ENCODE assay signal across 8 cellular contexts in the genomic region with DNA sequence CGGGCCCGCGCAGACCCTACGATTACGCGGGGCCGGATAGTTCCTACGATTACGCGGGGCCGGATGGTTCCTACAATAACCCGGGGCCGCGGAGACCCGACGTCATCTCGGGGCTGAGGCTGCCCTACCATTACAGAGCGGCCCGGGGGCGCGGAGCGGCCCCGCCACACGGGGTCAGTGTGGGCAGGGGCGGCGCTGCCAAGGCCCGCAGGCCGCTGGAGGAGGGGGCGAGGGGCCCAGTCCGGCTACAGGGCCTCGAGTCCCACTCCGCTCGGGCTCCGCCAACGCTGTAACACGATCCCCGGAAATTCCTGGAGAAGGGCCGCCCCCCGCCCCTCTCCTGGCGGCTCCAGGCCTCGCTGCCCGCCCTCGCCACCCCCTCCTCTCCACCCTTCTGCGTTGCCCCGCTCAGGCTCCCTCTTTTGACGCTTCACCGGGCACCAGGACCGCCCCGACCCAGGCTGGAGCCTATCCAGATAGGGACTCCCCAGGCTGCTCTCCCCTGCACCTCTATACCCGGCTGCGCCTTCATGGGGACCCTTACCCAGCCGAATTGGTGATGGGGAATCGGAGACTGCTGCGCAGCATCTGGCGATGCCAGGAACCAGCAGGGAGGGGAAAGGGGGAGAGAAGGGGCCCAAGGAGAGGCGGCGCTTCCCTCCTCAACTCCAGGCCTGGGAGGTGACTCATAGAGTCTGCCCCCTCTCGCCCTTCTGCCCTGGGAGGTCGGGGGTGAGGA. TPM values are rescaled to one million over a fixed set of nuclear protein-coding genes. Genes with fewer than 3 reads are reported as not detected.
DNase-seq lines count a peak whose midpoint lies in the region; ATAC-seq, FAIRE-seq and TF ChIP-seq lines count a peak whose summit lies in the region.

A gene with protein sequence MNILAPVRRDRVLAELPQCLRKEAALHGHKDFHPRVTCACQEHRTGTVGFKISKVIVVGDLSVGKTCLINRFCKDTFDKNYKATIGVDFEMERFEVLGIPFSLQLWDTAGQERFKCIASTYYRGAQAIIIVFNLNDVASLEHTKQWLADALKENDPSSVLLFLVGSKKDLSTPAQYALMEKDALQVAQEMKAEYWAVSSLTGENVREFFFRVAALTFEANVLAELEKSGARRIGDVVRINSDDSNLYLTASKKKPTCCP (minus strand): TSS at position 291 of the 739 bp plus-strand sequence. CDS start 602 bp downstream, outside the sequence.

- no peak for FAIRE-seq in pancreas (lab: Jason Lieb, UNC)

- ATAC-seq in pancreas = peak in 2 of 4 donors; percentile 1
- ATAC-seq in GM18517 (IDR thresholded peaks at IDR 0.05; ENCODE audit: unreplicated experiment) = no peak

- H3K4me1 ChIP-seq in left ventricle myocardium inferior (peaks cover 66% of the 10 kb centered on the region), pancreas (peaks cover 11 to 22% (median 18%) of the 10 kb centered on the region in 3 donors), BE2C (no peaks in the 10 kb centered on the region)

- intact Hi-C loops in left ventricle myocardium inferior (cut with micrococcal nuclease) (no loop called here), pancreas (cut with DNase I) (no loop called here)

- H3K4me3 ChIP-seq in left ventricle myocardium inferior (peak within 1 kb of the TSS; percentile 82), pancreas (peak within 1 kb of the TSS in 3 of 4 donors; percentile 7 to 39 (median 19)), BE2C (ENCODE audit: low read depth, low read length) (no peak within 1 kb of the TSS)

- WGBS in pancreas, 2 donors = 27 to 40% methylated on average over 26 to 59 of the region's 59 CpGs

- peak within 1 kb of the TSS; percentile 86 for H3K27ac ChIP-seq in left ventricle myocardium inferior (replicated peaks)
- H3K27ac ChIP-seq in pancreas = peak within 1 kb of the TSS in 3 of 4 donors; percentile 49 to 80 (median 74)

- no peaks in the 10 kb centered on the region for H3K9me3 ChIP-seq in left ventricle myocardium inferior (replicated peaks)
- H3K9me3 ChIP-seq in pancreas = no peaks in the 10 kb centered on the region
- no peaks in the 10 kb centered on the region for H3K9me3 ChIP-seq in BE2C

- H3K36me3 ChIP-seq in left ventricle myocardium inferior (peaks cover 38% of the 10 kb centered on the region), pancreas (peaks cover 0 to 15% (median 7%) of the 10 kb centered on the region in 3 donors), BE2C (peaks cover 29% of the 10 kb centered on the region)

- H3K27me3 ChIP-seq in left ventricle myocardium inferior (ENCODE audit: low read depth) (peaks cover 19% of the 10 kb centered on the region), pancreas (no peaks in the 10 kb centered on the region), BE2C (no peaks in the 10 kb centered on the region)

- DNase-seq in SIG-M5 treated with dmso at 0.1 percent for 504 hours (lab: John Stamatoyannopoulos, UW; ENCODE audit: unreplicated experiment) = peak; percentile 23
- no peak for DNase-seq in SIG-M5 (lab: John Stamatoyannopoulos, UW)
- DNase-seq in NCI-H226 = peak; percentile 94
- peak in 34 of 56 donors; percentile 5 to 64 (median 38) for DNase-seq in amygdala (lab: John Stamatoyannopoulos, UW)
- DNase-seq in left ventricle myocardium inferior = peak; percentile 72
- DNase-seq in pancreas = peak in 4 of 6 donors; percentile 41 to 78 (median 55)
- DNase-seq in BE2C = no peak

- TF ChIP-seq CTCF in left ventricle myocardium inferior (IDR thresholded peaks at IDR 0.05; ENCODE audit: borderline replicate concordance) = peak; percentile 43
- no peak for TF ChIP-seq CTCF in pancreas (IDR thresholded peaks at IDR 0.05)
- TF ChIP-seq CTCF in BE2C (IDR thresholded peaks at IDR 0.05; ENCODE audit: low read depth, low read length) = no peak

RNA-seq across cellular contexts. Expression of the gene that starts here (rescaled TPM):
- total RNA-seq in left ventricle myocardium inferior (13.1 TPM), pancreas (10 to 100 TPM in 1 of 6 donors, 1 to 10 TPM in 4, under 1 TPM in 1; 0.94 to 10.6 (median 5.3) TPM)
- polyA plus RNA-seq in pancreas = 10 to 100 TPM; 11.7 to 17.7 TPM
- polyA plus RNA-seq in BE2C (2012; ENCODE audit: insufficient read depth, insufficient read length, low read depth) = not detected

Comparison
In these comparisons a context has a peak if more than half of its experiments do, and no peak if none do; other contexts are left out.
1. DNase-seq: peak in SIG-M5 treated with dmso at 0.1 percent for 504 hours (single experiment), NCI-H226 (single experiment), amygdala (34 of 56), left ventricle myocardium inferior (single experiment) and pancreas (4 of 6); none in SIG-M5 (single experiment) and BE2C (single experiment).